Comparison of ENCODE assay signal across 20 cellular contexts in genomic region chr22:47023871-47024270, GRCh38.
"Had no signal": no experiment of that assay in that cellular context is flagged by ENCODE, and none has a peak within 500 bp of the region (broad histone marks: within the 10 kb centered on the region; RNA-seq: fewer than 3 reads in every experiment).

No MANE protein-coding gene starts in this region.

- H3K4me1 ChIP-seq: heart left ventricle, transverse colon had no signal

- H3K4me3 Mint-ChIP-seq: mesothelial cell of epicardium; natural killer cell; neural crest cell; stimulated activated memory B cell treated with anti-CD40 and anti-IgM and Interleukin-4, amounts not matched to agents 10 μg/mL and 1 μg/mL and 100 μg/mL, for 72 hours; stimulated activated naive CD8-positive, alpha-beta T cell treated with anti-CD3 and anti-CD28 coated beads, Interleukin-15, Interleukin-2, amounts not matched to agents 100 ng/mL and 50 ng/mL, for 24 hours had no signal

- ATAC-seq: esophagus mucosa; heart left ventricle; natural killer cell; right cardiac atrium; stimulated activated memory B cell treated with anti-CD40 and anti-IgM and Interleukin-4, amounts not matched to agents 10 μg/mL and 1 μg/mL and 100 μg/mL, for 72 hours had no signal

- H3K4me1 Mint-ChIP-seq: mesothelial cell of epicardium had no signal

- H3K27me3 ChIP-seq: heart left ventricle, ovary, transverse colon had no signal

- H3K36me3 ChIP-seq: ovary, thoracic aorta, transverse colon had no signal

- DNase-seq: effector memory CD4-positive, alpha-beta T cell; hippocampal formation; kidney glomerular epithelial cell; mammary epithelial cell; natural killer cell; right cardiac atrium; small intestine; stimulated activated CD4-positive, alpha-beta T cell treated with anti-CD3 and anti-CD28 coated beads, Interleukin-12 subunit alpha, Interleukin-12 subunit beta, amount 100 ng/mL, for 4 hours; stimulated activated CD4-positive, alpha-beta T cell treated with anti-CD3 and anti-CD28 coated beads, Interleukin-4, amount 100 ng/mL, for 1 hour; stimulated activated CD8-positive, alpha-beta memory T cell treated with anti-CD3 and anti-CD28 coated beads, Interleukin-4, amount 100 ng/mL, for 48 hours had no signal

- H3K27me3 Mint-ChIP-seq: progenitor cell of endocrine pancreas; stimulated activated memory B cell treated with anti-CD40 and anti-IgM and Interleukin-4, amounts not matched to agents 10 μg/mL and 1 μg/mL and 100 μg/mL, for 72 hours; stimulated activated naive CD8-positive, alpha-beta T cell treated with anti-CD3 and anti-CD28 coated beads, Interleukin-15, Interleukin-2, amounts not matched to agents 100 ng/mL and 50 ng/mL, for 24 hours had no signal

- H3K27ac Mint-ChIP-seq: mesothelial cell of epicardium; natural killer cell; progenitor cell of endocrine pancreas; stimulated activated memory B cell treated with anti-CD40 and anti-IgM and Interleukin-4, amounts not matched to agents 10 μg/mL and 1 μg/mL and 100 μg/mL, for 72 hours; stimulated activated naive CD8-positive, alpha-beta T cell treated with anti-CD3 and anti-CD28 coated beads, Interleukin-15, Interleukin-2, amounts not matched to agents 100 ng/mL and 50 ng/mL, for 24 hours had no signal

- H3K9me3 ChIP-seq: heart left ventricle, ovary, thoracic aorta, transverse colon had no signal

- H3K27ac ChIP-seq: heart left ventricle, ovary, thoracic aorta, transverse colon had no signal

- H3K9me3 Mint-ChIP-seq: natural killer cell; stimulated activated naive CD8-positive, alpha-beta T cell treated with anti-CD3 and anti-CD28 coated beads, Interleukin-15, Interleukin-2, amounts not matched to agents 100 ng/mL and 50 ng/mL, for 24 hours had no signal

- H3K4me3 ChIP-seq: heart left ventricle, ovary, thoracic aorta, transverse colon had no signal
